Comparison of ENCODE assay signal across 1 cellular context in genomic region chr7:135942614-135943013, GRCh38.
TF ChIP-seq lines count a peak whose summit lies in the region.

No MANE protein-coding gene starts in this region.

TF ChIP-seq in GM23338, 12 proteins besides CTCF, POLR2A, EP300 and RAD21 (continued from another document):
- TF ChIP-seq REST (IDR thresholded peaks at IDR 0.05; ENCODE audit: unreplicated experiment), result no peak
- no peak for TF ChIP-seq STAT1 (IDR thresholded peaks at IDR 0.05; ENCODE audit: unreplicated experiment)
